ENCODE assay signal across 15 cellular contexts in genomic region chr2:44053052-44053451, GRCh38. TPM values are rescaled to one million over a fixed set of nuclear protein-coding genes. Genes with fewer than 3 reads are reported as not detected.
DNase-seq lines count a peak whose midpoint lies in the region; ATAC-seq and TF ChIP-seq lines count a peak whose summit lies in the region.
"Had no signal": no experiment of that assay in that cellular context is flagged by ENCODE, and none has a peak within 500 bp of the region (broad histone marks: within the 10 kb centered on the region; RNA-seq: fewer than 3 reads in every experiment).

No MANE protein-coding gene starts in this region.

- no peaks in the 10 kb centered on the region for H3K27me3 ChIP-seq in upper lobe of right lung
- H3K27me3 ChIP-seq: BLaER1 had no signal

- ATAC-seq in left lobe of liver (peak; percentile 69), upper lobe of right lung (no peak)
- ATAC-seq in activated CD4-positive, CD25-positive, alpha-beta regulatory T cell treated with anti-CD3 and anti-CD28 coated beads, Interleukin-2, amount 50 U/mL, for 24 hours, result no peak
- ATAC-seq: GM12878 had no signal

- no peak overlapping the region for H3K27ac ChIP-seq in upper lobe of right lung
- H3K27ac ChIP-seq: BLaER1 had no signal

- peak; percentile 1 for DNase-seq in NCI-H2029 treated with DMSO at 0.1 percent for 48 hours (lab: John Stamatoyannopoulos, UW)
- no peak for DNase-seq in NCI-H2029 (lab: John Stamatoyannopoulos, UW)
- DNase-seq in G401 (ENCODE audit: low spot score), result peak; percentile 23
- DNase-seq in left lobe of liver (ENCODE audit: low spot score), result no peak
- peak; percentile 25 for DNase-seq in retina
- DNase-seq in upper lobe of right lung, result no peak
- DNase-seq in EL, result no peak
- DNase-seq: 8988T; CD4-positive, alpha-beta memory T cell; DMS153; DMS79; H9 had no signal

- in situ Hi-C loops in G401 (cut with HindIII; ENCODE audit: low sequenced_read_pairs), result no loop called here

- no peaks in the 10 kb centered on the region for H3K4me1 ChIP-seq in upper lobe of right lung
- H3K4me1 ChIP-seq: BLaER1 had no signal

- H3K36me3 ChIP-seq in upper lobe of right lung, result no peaks in the 10 kb centered on the region
- H3K36me3 ChIP-seq: BLaER1 had no signal

- intact Hi-C loops in upper lobe of right lung (cut with DNase I), result no loop called here

- H3K9me3 ChIP-seq in upper lobe of right lung, result no peaks in the 10 kb centered on the region
- H3K9me3 ChIP-seq: BLaER1 had no signal

- H3K4me3 ChIP-seq in upper lobe of right lung, result no peak overlapping the region
- H3K4me3 ChIP-seq: BLaER1, GM12878 had no signal

- TF ChIP-seq CTCF in upper lobe of right lung (IDR thresholded peaks at IDR 0.05), result no peak

RNA-seq across cellular contexts. Expression of gene LRPPRC, which starts 57.3 kb away (rescaled TPM):
- total RNA-seq in G401 (2014; rRNA removed; shearing (Covaris generic)), result 189 and 242 TPM in 2 replicates
- total RNA-seq in left lobe of liver, result 38.4 TPM
- total RNA-seq in upper lobe of right lung, result 56.1 TPM

Comparison
In these comparisons a context has a peak if more than half of its experiments do, and no peak if none do; other contexts are left out.
1. DNase-seq: peak in NCI-H2029 treated with DMSO at 0.1 percent for 48 hours (single experiment), G401 (single experiment) and retina (single experiment); none in NCI-H2029 (single experiment), left lobe of liver (single experiment), upper lobe of right lung (single experiment) and EL (single experiment).